ENCODE assay signal across 20 cellular contexts in the genomic region with DNA sequence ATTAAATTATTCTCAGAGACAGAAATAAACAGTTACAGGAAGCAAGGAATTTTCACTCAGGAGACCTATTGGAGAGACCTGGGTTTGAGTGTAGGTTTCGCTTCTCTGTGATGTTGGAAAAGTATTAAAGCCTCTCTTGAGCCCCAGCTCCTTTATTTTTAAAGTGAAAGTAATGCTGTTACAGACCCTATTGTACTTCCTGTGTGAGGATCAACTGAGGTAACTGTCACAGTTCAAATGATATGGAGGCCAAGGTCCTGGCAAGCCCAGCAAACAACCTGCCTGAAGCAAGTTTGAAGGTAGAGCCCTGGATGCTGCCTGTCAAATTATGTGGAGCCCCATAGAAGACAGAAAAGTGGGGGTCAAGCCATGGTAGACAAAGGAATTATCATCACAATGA. TPM values are rescaled to one million over a fixed set of nuclear protein-coding genes. Genes with fewer than 3 reads are reported as not detected.
DNase-seq lines count a peak whose midpoint lies in the region; ATAC-seq and TF ChIP-seq lines count a peak whose summit lies in the region.
"Had no signal": no experiment of that assay in that cellular context is flagged by ENCODE, and none has a peak within 500 bp of the region (broad histone marks: within the 10 kb centered on the region; RNA-seq: fewer than 3 reads in every experiment).

No MANE protein-coding gene starts in this region.

- H2AFZ ChIP-seq in Loucy (ENCODE audit: low read length): peak overlapping the region; percentile 81
- peak overlapping the region; percentile 46 for H2AFZ ChIP-seq in neuronal stem cell (ENCODE audit: low read length)
- H2AFZ ChIP-seq in mammary epithelial cell (ENCODE audit: low read depth, low read length): no peak overlapping the region

- no peaks in the 10 kb centered on the region for H3K36me3 ChIP-seq in Loucy (ENCODE audit: insufficient read depth, low read length)
- no peaks in the 10 kb centered on the region for H3K36me3 ChIP-seq in neuronal stem cell (replicated peaks in 1 of 2; ENCODE audit: control insufficient read depth in 2 of 2, insufficient read depth in 2 of 2, low read length in 2 of 2)
- H3K36me3 ChIP-seq in mammary epithelial cell (ENCODE audit: insufficient read depth, low read length): no peaks in the 10 kb centered on the region
- H3K36me3 ChIP-seq: Peyer's patch had no signal

- H3K9me3 ChIP-seq in Loucy (ENCODE audit: insufficient read depth, low read depth, low read length) (no peaks in the 10 kb centered on the region), neuronal stem cell (replicated peaks in 1 of 2; ENCODE audit: control insufficient read depth in 2 of 2, insufficient read depth in 1 of 2, low read depth in 1 of 2, low read length in 2 of 2) (no peaks in the 10 kb centered on the region), mammary epithelial cell (replicated peaks; ENCODE audit: insufficient read depth, low read length) (no peaks in the 10 kb centered on the region)
- H3K9me3 ChIP-seq: A549, Peyer's patch had no signal

- no peaks in the 10 kb centered on the region for H3F3A ChIP-seq in Loucy (ENCODE audit: low read depth)

- H2BK120ac ChIP-seq in neuronal stem cell (ENCODE audit: low read depth, low read length): no peak overlapping the region

- H4K91ac ChIP-seq in neuronal stem cell (ENCODE audit: low read depth, low read length, poor library complexity): no peak overlapping the region

- peak overlapping the region; percentile 12 for H3K4me3 Mint-ChIP-seq in activated naive CD8-positive, alpha-beta T cell treated with anti-CD3 and anti-CD28 coated beads for 36 hours
- H3K4me3 Mint-ChIP-seq in activated naive CD8-positive, alpha-beta T cell treated with anti-CD3 and anti-CD28 coated beads, Interleukin-2, amount 50 U/mL, for 24 hours: no peak overlapping the region
- no peak overlapping the region for H3K4me3 Mint-ChIP-seq in central memory CD8-positive, alpha-beta T cell
- H3K4me3 Mint-ChIP-seq: CD14-positive monocyte had no signal

- H3K27me3 Mint-ChIP-seq in activated naive CD8-positive, alpha-beta T cell treated with anti-CD3 and anti-CD28 coated beads for 36 hours: no peaks in the 10 kb centered on the region
- no peaks in the 10 kb centered on the region for H3K27me3 Mint-ChIP-seq in activated naive CD8-positive, alpha-beta T cell treated with anti-CD3 and anti-CD28 coated beads, Interleukin-2, amount 50 U/mL, for 24 hours
- no peaks in the 10 kb centered on the region for H3K27me3 Mint-ChIP-seq in central memory CD8-positive, alpha-beta T cell

- H4K8ac ChIP-seq in neuronal stem cell (ENCODE audit: low read depth, low read length): no peak overlapping the region

- DNase-seq in activated naive CD8-positive, alpha-beta T cell treated with anti-CD3 and anti-CD28 coated beads for 36 hours: no peak
- DNase-seq in activated naive CD8-positive, alpha-beta T cell treated with anti-CD3 and anti-CD28 coated beads, Interleukin-2, amount 50 U/mL, for 24 hours: no peak
- no peak for DNase-seq in central memory CD8-positive, alpha-beta T cell (ENCODE audit: low spot score in 2 of 2)
- DNase-seq in neuronal stem cell (ENCODE audit: low spot score) (no peak), NCI-H69 (lab: John Stamatoyannopoulos, UW) (no peak), mammary epithelial cell (no peak), erythroblast (lab: John Stamatoyannopoulos, UW) (no peak)
- DNase-seq: Calu3, DMS53, NCI-H1048, NCI-H1436 treated with DMSO at 0.1 percent for 48 hours, NCI-H2081 treated with DMSO at 0.1 percent for 48 hours, NCI-H510A treated with DMSO at 0.1 percent for 48 hours, Peyer's patch had no signal

- TF ChIP-seq CTCF in Loucy (conservative IDR thresholded peaks at IDR 0.05; ENCODE audit: low read length): no peak
- TF ChIP-seq CTCF in mammary epithelial cell (conservative IDR thresholded peaks at IDR 0.05 in 1 of 2, IDR thresholded peaks at IDR 0.05 in 1 of 2; ENCODE audit: extremely low read depth in 1 of 2, insufficient read depth in 1 of 2, low read depth in 1 of 2, low read length in 2 of 2): no peak

- H3K27ac ChIP-seq in neuronal stem cell (replicated peaks; ENCODE audit: low read length) (no peak overlapping the region), mammary epithelial cell (ENCODE audit: insufficient read depth, low read depth, low read length) (no peak overlapping the region)
- H3K27ac ChIP-seq: A549, Peyer's patch had no signal

- H3K27ac Mint-ChIP-seq in activated naive CD8-positive, alpha-beta T cell treated with anti-CD3 and anti-CD28 coated beads for 36 hours: peak overlapping the region; percentile 54
- H3K27ac Mint-ChIP-seq in activated naive CD8-positive, alpha-beta T cell treated with anti-CD3 and anti-CD28 coated beads, Interleukin-2, amount 50 U/mL, for 24 hours: no peak overlapping the region
- H3K27ac Mint-ChIP-seq in central memory CD8-positive, alpha-beta T cell (ENCODE audit: low read depth): peak overlapping the region; percentile 48

- H3K4me2 ChIP-seq in Loucy (ENCODE audit: low read depth, low read length, poor library complexity, severe bottlenecking) (peak overlapping the region; percentile 59), neuronal stem cell (ENCODE audit: insufficient read depth, low read length, poor library complexity, severe bottlenecking) (no peak overlapping the region), mammary epithelial cell (ENCODE audit: insufficient read depth, low read depth, low read length) (no peak overlapping the region)
- H3K4me2 ChIP-seq: A549 had no signal

- TF ChIP-seq POLR2A in erythroblast (IDR thresholded peaks at IDR 0.05; ENCODE audit: low read length): no peak

- no peak for ATAC-seq in activated naive CD8-positive, alpha-beta T cell treated with anti-CD3 and anti-CD28 coated beads, Interleukin-2, amount 50 U/mL, for 24 hours
- no peak for ATAC-seq in central memory CD8-positive, alpha-beta T cell (replicated peaks; ENCODE audit: extremely low read depth, poor library complexity, severe bottlenecking)
- ATAC-seq: A549, HCT116, K562, Right ventricle myocardium inferior had no signal

- in situ Hi-C loops in mammary epithelial cell (cut with MboI; ENCODE audit: low sequenced_read_pairs in 2 of 2): no loop called here

- H2BK15ac ChIP-seq in neuronal stem cell (ENCODE audit: low read length): no peak overlapping the region

- no peaks in the 10 kb centered on the region for H3K9me2 ChIP-seq in Loucy (replicated peaks; ENCODE audit: low read depth, low read length)

- no peaks in the 10 kb centered on the region for H3K79me1 ChIP-seq in neuronal stem cell (ENCODE audit: low read depth, low read length)

- CTCF ChIA-PET in mammary epithelial cell (lab: Charles Lee; ENCODE audit: low non-redundant PET): no interaction called here

- no CpG with 5 or more reads among the region's 1 CpG for WGBS in neuronal stem cell (ENCODE audit: extremely low coverage in 2 of 2, insufficient read length in 2 of 2, insufficient replicate concordance in 1 of 2), 2 donors
- WGBS in mammary epithelial cell (ENCODE audit: low coverage, missing lambda C conversion rate): 88% methylated on average over 1 of the region's 1 CpG

- H3K18ac ChIP-seq in neuronal stem cell (ENCODE audit: low read length): no peak overlapping the region

- intact Hi-C loops in mammary epithelial cell (cut with micrococcal nuclease): no loop called here

- dilution Hi-C loops in mammary epithelial cell (cut with HindIII; ENCODE audit: low sequenced_read_pairs): no loop called here

- H3K4me3 ChIP-seq in Loucy (ENCODE audit: low read length, poor library complexity, severe bottlenecking) (peak overlapping the region; percentile 43), neuronal stem cell (ENCODE audit: low read length in 2 of 2) (no peak overlapping the region), mammary epithelial cell (replicated peaks in 1 of 3; ENCODE audit: insufficient read depth in 1 of 3, low read depth in 2 of 3, low read length in 3 of 3) (no peak overlapping the region)
- H3K4me3 ChIP-seq: A549, K562, Peyer's patch had no signal

- no peak overlapping the region for H2BK12ac ChIP-seq in neuronal stem cell (ENCODE audit: low read length)

- H3K4me1 ChIP-seq in Loucy (ENCODE audit: insufficient read depth, low read length, poor library complexity, severe bottlenecking): peaks cover 16% of the 10 kb centered on the region
- H3K4me1 ChIP-seq in neuronal stem cell (ENCODE audit: control insufficient read depth in 2 of 2, insufficient read depth in 1 of 2, low read depth in 1 of 2, low read length in 2 of 2): peaks cover 0 to 7% of the 10 kb centered on the region in 2 donors
- H3K4me1 ChIP-seq in mammary epithelial cell (ENCODE audit: insufficient read depth, low read length): no peaks in the 10 kb centered on the region
- H3K4me1 ChIP-seq: A549, Peyer's patch had no signal

- H3K79me2 ChIP-seq in Loucy (ENCODE audit: insufficient read depth, low read length): no peaks in the 10 kb centered on the region
- no peaks in the 10 kb centered on the region for H3K79me2 ChIP-seq in mammary epithelial cell (ENCODE audit: insufficient read depth, low read length)

- H3K14ac ChIP-seq in neuronal stem cell (ENCODE audit: low read length): no peak overlapping the region

- H3K23ac ChIP-seq in neuronal stem cell (ENCODE audit: low read depth, low read length, poor library complexity): no peak overlapping the region

- H2BK5ac ChIP-seq in neuronal stem cell (ENCODE audit: low read length): no peak overlapping the region

- no peaks in the 10 kb centered on the region for H4K20me1 ChIP-seq in Loucy (ENCODE audit: insufficient read depth, low read length, poor library complexity, severe bottlenecking)
- no peaks in the 10 kb centered on the region for H4K20me1 ChIP-seq in mammary epithelial cell (ENCODE audit: insufficient read depth, low read length)

- no peak overlapping the region for H2AK5ac ChIP-seq in neuronal stem cell (ENCODE audit: low read depth, low read length)

- peaks cover 9% of the 10 kb centered on the region for H3K36me3 Mint-ChIP-seq in activated naive CD8-positive, alpha-beta T cell treated with anti-CD3 and anti-CD28 coated beads for 36 hours
- no peaks in the 10 kb centered on the region for H3K36me3 Mint-ChIP-seq in activated naive CD8-positive, alpha-beta T cell treated with anti-CD3 and anti-CD28 coated beads, Interleukin-2, amount 50 U/mL, for 24 hours (ENCODE audit: low read depth)
- H3K36me3 Mint-ChIP-seq in central memory CD8-positive, alpha-beta T cell (ENCODE audit: insufficient read depth): peaks cover 4% of the 10 kb centered on the region
- H3K36me3 Mint-ChIP-seq: CD14-positive monocyte had no signal

- no TSS peak for BruUV-seq in mammary epithelial cell (replicated peaks; lab: Mats Ljungman, UMichigan)

- H3K27me3 ChIP-seq in Loucy (ENCODE audit: insufficient read depth, low read length, poor library complexity, severe bottlenecking): no peaks in the 10 kb centered on the region
- no peaks in the 10 kb centered on the region for H3K27me3 ChIP-seq in neuronal stem cell (ENCODE audit: control insufficient read depth in 3 of 3, insufficient read depth in 3 of 3, low read depth in 1 of 3, low read length in 3 of 3)
- H3K27me3 ChIP-seq in mammary epithelial cell (ENCODE audit: insufficient read depth, low read length): peaks cover 5% of the 10 kb centered on the region
- H3K27me3 ChIP-seq: Peyer's patch had no signal

- no peaks in the 10 kb centered on the region for H3K9me3 Mint-ChIP-seq in activated naive CD8-positive, alpha-beta T cell treated with anti-CD3 and anti-CD28 coated beads for 36 hours
- no peaks in the 10 kb centered on the region for H3K9me3 Mint-ChIP-seq in activated naive CD8-positive, alpha-beta T cell treated with anti-CD3 and anti-CD28 coated beads, Interleukin-2, amount 50 U/mL, for 24 hours
- H3K9me3 Mint-ChIP-seq in central memory CD8-positive, alpha-beta T cell: no peaks in the 10 kb centered on the region

- H3K9ac ChIP-seq in Loucy (ENCODE audit: low read depth, low read length, poor library complexity, severe bottlenecking): peak overlapping the region; percentile 1
- H3K9ac ChIP-seq in neuronal stem cell (ENCODE audit: low read depth, low read length, poor library complexity): no peak overlapping the region
- H3K9ac ChIP-seq in mammary epithelial cell (ENCODE audit: insufficient read depth, low read length): no peak overlapping the region

- no peak overlapping the region for H3K4ac ChIP-seq in neuronal stem cell (ENCODE audit: low read length)

- peaks cover 10% of the 10 kb centered on the region for H3K4me1 Mint-ChIP-seq in activated naive CD8-positive, alpha-beta T cell treated with anti-CD3 and anti-CD28 coated beads for 36 hours
- H3K4me1 Mint-ChIP-seq in activated naive CD8-positive, alpha-beta T cell treated with anti-CD3 and anti-CD28 coated beads, Interleukin-2, amount 50 U/mL, for 24 hours: peaks cover 3% of the 10 kb centered on the region
- peaks cover 7% of the 10 kb centered on the region for H3K4me1 Mint-ChIP-seq in central memory CD8-positive, alpha-beta T cell
- H3K4me1 Mint-ChIP-seq: CD14-positive monocyte had no signal

RNA-seq across cellular contexts. Expression of gene HACD4, which starts 7.9 kb away (rescaled TPM):
- total RNA-seq in activated naive CD8-positive, alpha-beta T cell treated with anti-CD3 and anti-CD28 coated beads for 36 hours: 1 to 10 TPM; 5.2 to 5.3 TPM
- 1.5 TPM for polyA plus RNA-seq in neuronal stem cell (2013, experiment 1 of 2)
- polyA plus RNA-seq in neuronal stem cell (2013, experiment 2 of 2): 1.6 TPM
- total RNA-seq in mammary epithelial cell: under 1 TPM; 0.14 to 0.67 TPM
- 0.08 TPM for polyA plus RNA-seq in mammary epithelial cell
- polyA minus RNA-seq in mammary epithelial cell: 0.10 TPM
- polyA plus RNA-seq: K562 had no signal

RNA-seq across cellular contexts. Expression of gene IFNB1, which starts 38.4 kb away (rescaled TPM):
- total RNA-seq in activated naive CD8-positive, alpha-beta T cell treated with anti-CD3 and anti-CD28 coated beads for 36 hours: 1 to 10 TPM in 1 of 2 experiments, under 1 TPM in 1; 0.62 to 1.2 TPM
- polyA plus RNA-seq in neuronal stem cell (2013, experiment 1 of 2): not detected
- not detected for polyA plus RNA-seq in neuronal stem cell (2013, experiment 2 of 2)
- total RNA-seq in mammary epithelial cell: not detected
- polyA plus RNA-seq in mammary epithelial cell: not detected
- polyA minus RNA-seq in mammary epithelial cell: not detected
- total RNA-seq: K562, Peyer's patch, Right ventricle myocardium inferior had no signal
- polyA plus RNA-seq: A549, CD14-positive monocyte, K562 had no signal
